In genomic region chr16:86492961-86493639, GRCh38 we compare ENCODE assay signal across 16 cellular contexts. TPM values are rescaled to one million over a fixed set of nuclear protein-coding genes. Genes with fewer than 3 reads are reported as not detected.
"Had no signal": no experiment of that assay in that cellular context is flagged by ENCODE, and none has a peak within 500 bp of the region (broad histone marks: within the 10 kb centered on the region; RNA-seq: fewer than 3 reads in every experiment).

No MANE protein-coding gene starts in this region.

- H3K4me3 ChIP-seq: pancreas, thyroid gland had no signal

- H3K36me3 ChIP-seq: pancreas, thyroid gland had no signal

- ATAC-seq: activated naive CD8-positive, alpha-beta T cell treated with anti-CD3 and anti-CD28 coated beads, Interleukin-2, amount 50 U/mL, for 24 hours; left ventricle myocardium superior; pancreas; stimulated activated effector memory CD8-positive, alpha-beta T cell treated with anti-CD3 and anti-CD28 coated beads, Interleukin-12 subunit alpha, Interleukin-12 subunit beta, amount 100 ng/mL, for 72 hours had no signal

- H3K4me1 ChIP-seq: pancreas had no signal

- H3K27ac ChIP-seq: epithelial cell of prostate, pancreas, thyroid gland had no signal

- DNase-seq: activated CD4-positive, CD25-positive, alpha-beta regulatory T cell treated with anti-CD3 and anti-CD28 coated beads, Interleukin-2, amount 50 U/mL, for 72 hours; activated naive CD4-positive, alpha-beta T cell treated with Interleukin-2 at 50 U/mL for 16 hours; activated naive CD8-positive, alpha-beta T cell treated with anti-CD3 and anti-CD28 coated beads, Interleukin-2, amount 50 U/mL, for 24 hours; dermis blood vessel endothelial cell; hypothalamus; kidney glomerular epithelial cell; left ventricle myocardium superior; pancreas; thyroid gland had no signal

- H3K9me3 ChIP-seq: pancreas, thyroid gland had no signal

RNA-seq across cellular contexts. Expression of gene FOXF1, which starts 17.2 kb away (rescaled TPM):
- total RNA-seq: activated CD8-positive, alpha-beta memory T cell treated with anti-CD3 and anti-CD28 coated beads for 36 hours; myocyte; neural crest cell; renal cortical epithelial cell; T-helper 1 cell treated with Interleukin-12 subunit alpha and Interleukin-12 subunit beta and Interleukin-4 antibody, amounts not matched to agents 30 ng/mL and 1 ng/mL, for 36 hours had no signal
